ENCODE assay signal across 29 cellular contexts in the genomic region with DNA sequence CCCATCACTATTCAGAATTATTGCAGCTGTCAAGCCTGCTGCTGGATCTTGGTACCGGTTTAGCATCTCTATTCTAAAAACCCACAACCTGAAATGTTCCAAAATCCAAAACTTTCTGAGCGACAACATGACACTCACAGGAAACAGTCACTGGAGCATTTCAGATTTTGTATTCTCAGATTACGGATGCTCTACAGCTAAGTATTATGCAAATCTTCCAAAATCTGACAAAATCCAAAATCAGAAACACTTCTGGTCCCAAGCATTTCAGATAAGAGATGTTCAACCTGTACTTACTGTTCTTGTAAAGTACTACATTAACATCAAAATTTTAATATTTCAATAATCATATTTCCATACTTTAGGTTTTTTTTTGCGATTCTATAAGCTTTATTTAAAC.
"Had no signal": no experiment of that assay in that cellular context is flagged by ENCODE, and none has a peak within 500 bp of the region (broad histone marks: within the 10 kb centered on the region; RNA-seq: fewer than 3 reads in every experiment).

No MANE protein-coding gene starts in this region.

- H3K27me3 ChIP-seq: neural progenitor cell, ovary, right lobe of liver, sigmoid colon, suprapubic skin, testis, tibial artery, transverse colon, upper lobe of left lung, vagina had no signal

- H2AFZ ChIP-seq: neural progenitor cell, parathyroid adenoma had no signal

- H3K27me3 Mint-ChIP-seq: progenitor cell of endocrine pancreas; stimulated activated naive B cell treated with anti-CD40 and anti-IgM and Interleukin-4, amounts not matched to agents 10 μg/mL and 1 μg/mL and 100 μg/mL, for 72 hours; stimulated activated naive CD8-positive, alpha-beta T cell treated with anti-CD3 and anti-CD28 coated beads, Interleukin-15, Interleukin-2, amounts not matched to agents 100 ng/mL and 50 ng/mL, for 24 hours had no signal

- FAIRE-seq: small intestine, urothelium cell line had no signal

- H3K9me3 ChIP-seq: ovary, psoas muscle, right lobe of liver, sigmoid colon, suprapubic skin, testis, tibial artery, transverse colon, upper lobe of left lung, vagina had no signal

- H3K4me3 ChIP-seq: neural progenitor cell, ovary, psoas muscle, right lobe of liver, sigmoid colon, suprapubic skin, testis, tibial artery, transverse colon, upper lobe of left lung, vagina had no signal

- H3K36me3 ChIP-seq: ovary had no signal

- H3K9me3 Mint-ChIP-seq: natural killer cell; nephron; stimulated activated effector memory CD8-positive, alpha-beta T cell treated with anti-CD3 and anti-CD28 coated beads, Interleukin-12 subunit alpha, Interleukin-12 subunit beta, amount 100 ng/mL, for 72 hours; stimulated activated naive B cell treated with anti-CD40 and anti-IgM and Interleukin-4, amounts not matched to agents 10 μg/mL and 1 μg/mL and 100 μg/mL, for 72 hours; stimulated activated naive CD8-positive, alpha-beta T cell treated with anti-CD3 and anti-CD28 coated beads, Interleukin-15, Interleukin-2, amounts not matched to agents 100 ng/mL and 50 ng/mL, for 24 hours had no signal

- H3K4me3 Mint-ChIP-seq: natural killer cell; nephron; neural progenitor cell; stimulated activated effector memory CD8-positive, alpha-beta T cell treated with anti-CD3 and anti-CD28 coated beads, Interleukin-12 subunit alpha, Interleukin-12 subunit beta, amount 100 ng/mL, for 72 hours; stimulated activated naive B cell treated with anti-CD40 and anti-IgM and Interleukin-4, amounts not matched to agents 10 μg/mL and 1 μg/mL and 100 μg/mL, for 72 hours; stimulated activated naive CD8-positive, alpha-beta T cell treated with anti-CD3 and anti-CD28 coated beads, Interleukin-15, Interleukin-2, amounts not matched to agents 100 ng/mL and 50 ng/mL, for 24 hours had no signal

- H3K4me1 ChIP-seq: parathyroid adenoma, psoas muscle, suprapubic skin, testis, transverse colon, upper lobe of left lung, vagina had no signal

- H3K27ac ChIP-seq: neural progenitor cell, ovary, parathyroid adenoma, psoas muscle, right lobe of liver, sigmoid colon, suprapubic skin, testis, tibial artery, transverse colon, upper lobe of left lung, vagina had no signal

- DNase-seq: natural killer cell; occipital lobe; ovary; posterior cingulate gyrus; psoas muscle; right cardiac atrium; right lobe of liver; sigmoid colon; small intestine; stimulated activated CD4-positive, alpha-beta T cell treated with anti-CD3 and anti-CD28 coated beads, Interleukin-15, amount 100 ng/mL, for 24 hours; stimulated activated CD4-positive, alpha-beta T cell treated with anti-CD3 and anti-CD28 coated beads, Interleukin-2, amount 100 ng/mL, for 24 hours; stimulated activated CD4-positive, alpha-beta T cell treated with anti-CD3 and anti-CD28 coated beads, Interleukin-2, amount 100 ng/mL, for 48 hours; stimulated activated CD4-positive, alpha-beta T cell treated with anti-CD3 and anti-CD28 coated beads, Interleukin-4, amount 100 ng/mL, for 24 hours; stimulated activated naive B cell treated with anti-CD40 and anti-IgM and Interleukin-4, amounts not matched to agents 10 μg/mL and 1 μg/mL and 100 μg/mL, for 72 hours; stimulated activated naive CD4-positive, alpha-beta T cell treated with Interleukin-2 at 50 U/mL for 16 hours; substantia nigra; testis; tibial artery; transverse colon; upper lobe of left lung had no signal

- H3K9ac ChIP-seq: neural progenitor cell, parathyroid adenoma had no signal

- H3K4me2 ChIP-seq: neural progenitor cell had no signal

- H3K27ac Mint-ChIP-seq: neural progenitor cell; progenitor cell of endocrine pancreas; stimulated activated effector memory CD8-positive, alpha-beta T cell treated with anti-CD3 and anti-CD28 coated beads, Interleukin-12 subunit alpha, Interleukin-12 subunit beta, amount 100 ng/mL, for 72 hours; stimulated activated naive B cell treated with anti-CD40 and anti-IgM and Interleukin-4, amounts not matched to agents 10 μg/mL and 1 μg/mL and 100 μg/mL, for 72 hours; stimulated activated naive CD8-positive, alpha-beta T cell treated with anti-CD3 and anti-CD28 coated beads, Interleukin-15, Interleukin-2, amounts not matched to agents 100 ng/mL and 50 ng/mL, for 24 hours had no signal

- ATAC-seq: natural killer cell; psoas muscle; right cardiac atrium; right lobe of liver; stimulated activated effector memory CD8-positive, alpha-beta T cell treated with anti-CD3 and anti-CD28 coated beads, Interleukin-12 subunit alpha, Interleukin-12 subunit beta, amount 100 ng/mL, for 72 hours; stimulated activated naive B cell treated with anti-CD40 and anti-IgM and Interleukin-4, amounts not matched to agents 10 μg/mL and 1 μg/mL and 100 μg/mL, for 72 hours had no signal
